ENCODE assay signal across 21 cellular contexts in the genomic region with DNA sequence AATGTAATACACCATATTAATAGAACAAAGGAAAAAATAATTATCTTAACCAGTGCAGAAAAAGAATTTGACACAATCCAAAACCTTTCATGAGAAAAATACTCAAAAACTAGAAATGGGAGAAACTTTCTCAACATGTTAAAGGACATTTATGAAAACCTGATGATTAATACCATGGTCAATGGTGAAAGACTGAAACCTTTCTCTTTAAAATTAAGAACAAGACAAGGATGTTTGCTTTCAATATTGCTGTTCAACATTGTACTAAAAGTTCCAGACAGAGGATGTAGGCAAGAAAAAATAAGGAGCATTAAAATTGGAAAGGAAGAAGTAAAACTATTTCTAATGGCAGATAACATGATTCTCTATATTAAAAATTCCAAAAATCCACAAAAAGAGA.
DNase-seq lines count a peak whose midpoint lies in the region; ATAC-seq and TF ChIP-seq lines count a peak whose summit lies in the region.
"Had no signal": no experiment of that assay in that cellular context is flagged by ENCODE, and none has a peak within 500 bp of the region (broad histone marks: within the 10 kb centered on the region; RNA-seq: fewer than 3 reads in every experiment).

No MANE protein-coding gene starts in this region.

- H3K27me3 ChIP-seq in spleen (replicated peaks in 1 of 7): no peaks in the 10 kb centered on the region
- H3K27me3 ChIP-seq: SJCRH30 had no signal

- intact Hi-C loops in spleen (cut with DNase I; ENCODE audit: low total_unique reads): no loop called here

- H3K27ac ChIP-seq in spleen: peak overlapping the region in 5 of 8 donors; percentile 45 to 72 (median 51)
- H3K27ac ChIP-seq: parathyroid adenoma, SJCRH30, VCaP had no signal

- H3K36me3 ChIP-seq in spleen: no peaks in the 10 kb centered on the region
- H3K36me3 ChIP-seq: SJCRH30 had no signal

- no peak overlapping the region for H3K4me3 ChIP-seq in spleen
- H3K4me3 ChIP-seq: SJCRH30 had no signal

- DNase-seq in spleen (no peak), GM20000 (ENCODE audit: low spot score) (no peak), midbrain (lab: John Stamatoyannopoulos, UW) (no peak)
- DNase-seq in activated naive CD4-positive, alpha-beta T cell treated with anti-CD3 and anti-CD28 coated beads, Interleukin-2, amount 50 U/mL, for 16 hours: no peak
- DNase-seq: activated CD8-positive, alpha-beta T cell treated with anti-CD3 and anti-CD28 coated beads for 36 hours; activated T-cell treated with anti-CD3 and anti-CD28 coated beads, Interleukin-2, amount 50 U/mL, for 48 hours; Caco-2; EL; hypothalamus; KG1; natural killer cell; NCI-H1048; NCI-H526; SJCRH30; T-helper 17 cell had no signal

- TF ChIP-seq POLR2A in spleen (IDR thresholded peaks at IDR 0.05): no peak

- ATAC-seq in GM18858 (IDR thresholded peaks at IDR 0.05; ENCODE audit: unreplicated experiment) (peak; percentile 24), GM21619 (IDR thresholded peaks at IDR 0.05; ENCODE audit: unreplicated experiment) (peak; percentile 29), HG03280 (IDR thresholded peaks at IDR 0.05; ENCODE audit: unreplicated experiment) (peak; percentile 44)
- ATAC-seq: activated CD8-positive, alpha-beta T cell treated with anti-CD3 and anti-CD28 coated beads for 36 hours; HCT116; natural killer cell; T-helper 17 cell had no signal

- peaks cover 0 to 28% (median 0%) of the 10 kb centered on the region in 6 donors for H3K4me1 ChIP-seq in spleen
- H3K4me1 ChIP-seq: Caco-2, parathyroid adenoma had no signal

- TF ChIP-seq CTCF in spleen (IDR thresholded peaks at IDR 0.05 in 8 of 11, conservative IDR thresholded peaks at IDR 0.05 in 3 of 11): no peak
- TF ChIP-seq CTCF in GM20000 (IDR thresholded peaks at IDR 0.05; ENCODE audit: extremely low read depth, missing control alignments): no peak

- H3K9me3 ChIP-seq in spleen: peaks cover 0 to 11% (median 0%) of the 10 kb centered on the region in 8 donors
- H3K9me3 ChIP-seq: Caco-2, SJCRH30 had no signal
